Comparison of ENCODE assay signal across 8 cellular contexts in genomic region chr1:110606784-110607662, GRCh38. TPM values are rescaled to one million over a fixed set of nuclear protein-coding genes. Genes with fewer than 3 reads are reported as not detected.
DNase-seq lines count a peak whose midpoint lies in the region; ATAC-seq and TF ChIP-seq lines count a peak whose summit lies in the region.

No MANE protein-coding gene starts in this region.

- no peak overlapping the region for H3K27ac Mint-ChIP-seq in activated naive CD8-positive, alpha-beta T cell

- no peak for ATAC-seq in HG03045 (IDR thresholded peaks at IDR 0.05; ENCODE audit: unreplicated experiment)
- no peak for ATAC-seq in GM18505 (IDR thresholded peaks at IDR 0.05; ENCODE audit: unreplicated experiment)

- H3K9me3 ChIP-seq in iPS-20b (ENCODE audit: insufficient read depth, low read depth, low read length) (no peaks in the 10 kb centered on the region), skeletal muscle tissue (ENCODE audit: control insufficient read depth in 3 of 3, low read length in 3 of 3) (no peaks in the 10 kb centered on the region)

- peaks cover 11% of the 10 kb centered on the region for H3K27me3 Mint-ChIP-seq in activated naive CD8-positive, alpha-beta T cell

- TF ChIP-seq POLR2A in GM18505 (IDR thresholded peaks at IDR 0.05; ENCODE audit: borderline replicate concordance, extremely low read depth, insufficient read depth, insufficient read length) = no peak

- no peaks in the 10 kb centered on the region for H3K9me3 Mint-ChIP-seq in activated naive CD8-positive, alpha-beta T cell (ENCODE audit: low read depth)

- peaks cover 9% of the 10 kb centered on the region for H3K4me1 ChIP-seq in iPS-20b (ENCODE audit: insufficient read depth, low read length)
- peaks cover 11 to 27% (median 17%) of the 10 kb centered on the region in 3 donors for H3K4me1 ChIP-seq in skeletal muscle tissue (ENCODE audit: control insufficient read depth in 3 of 3, insufficient read depth in 3 of 3, low read length in 3 of 3)

- peaks cover 96% of the 10 kb centered on the region for H3K27me3 ChIP-seq in iPS-20b (ENCODE audit: insufficient read depth, low read length)
- peaks cover 38 to 56% (median 50%) of the 10 kb centered on the region in 3 donors for H3K27me3 ChIP-seq in skeletal muscle tissue (ENCODE audit: control insufficient read depth in 3 of 3, insufficient read depth in 3 of 3, low read length in 3 of 3)

- H3K4me3 ChIP-seq in iPS-20b (ENCODE audit: low read length) (peak overlapping the region; percentile 78), skeletal muscle tissue (ENCODE audit: low read length in 3 of 3) (peak overlapping the region; percentile 72 to 78 (median 72))

- H3K36me3 Mint-ChIP-seq in activated naive CD8-positive, alpha-beta T cell = no peaks in the 10 kb centered on the region

- H3K4me1 Mint-ChIP-seq in activated naive CD8-positive, alpha-beta T cell (ENCODE audit: low read depth) = peaks cover 16% of the 10 kb centered on the region

- no peaks in the 10 kb centered on the region for H3K36me3 ChIP-seq in iPS-20b (ENCODE audit: insufficient read depth, low read depth, low read length)
- H3K36me3 ChIP-seq in skeletal muscle tissue (ENCODE audit: control insufficient read depth in 3 of 3, insufficient read depth in 3 of 3, low read length in 3 of 3) = no peaks in the 10 kb centered on the region

- peak; percentile 16 for DNase-seq in stimulated activated CD4-positive, alpha-beta T cell treated with anti-CD3 and anti-CD28 coated beads, Interleukin-12 subunit alpha, Interleukin-12 subunit beta, amount 100 ng/mL, for 4 hours
- no peak for DNase-seq in stimulated activated CD4-positive, alpha-beta T cell treated with anti-CD3 and anti-CD28 coated beads, Interleukin-1b, Interleukin-23, amount 100 ng/mL, for 48 hours
- no peak for DNase-seq in NCI-H128 (lab: John Stamatoyannopoulos, UW; ENCODE audit: unreplicated experiment)

- H3K27ac ChIP-seq in iPS-20b (ENCODE audit: low read length) = no peak overlapping the region
- no peak overlapping the region for H3K27ac ChIP-seq in skeletal muscle tissue (ENCODE audit: low read depth, low read length)

- H3K9ac ChIP-seq in iPS-20b (ENCODE audit: low read depth, low read length) (no peak overlapping the region), skeletal muscle tissue (ENCODE audit: low read depth in 1 of 3, low read length in 3 of 3) (peak overlapping the region; percentile 51 to 77 (median 73))

- peak overlapping the region; percentile 85 for H3K4me3 Mint-ChIP-seq in activated naive CD8-positive, alpha-beta T cell

RNA-seq across cellular contexts. Expression of gene KCNA2, which starts 0.9 kb away (rescaled TPM):
- total RNA-seq in skeletal muscle tissue = 0.52 TPM
